In the genomic region with DNA sequence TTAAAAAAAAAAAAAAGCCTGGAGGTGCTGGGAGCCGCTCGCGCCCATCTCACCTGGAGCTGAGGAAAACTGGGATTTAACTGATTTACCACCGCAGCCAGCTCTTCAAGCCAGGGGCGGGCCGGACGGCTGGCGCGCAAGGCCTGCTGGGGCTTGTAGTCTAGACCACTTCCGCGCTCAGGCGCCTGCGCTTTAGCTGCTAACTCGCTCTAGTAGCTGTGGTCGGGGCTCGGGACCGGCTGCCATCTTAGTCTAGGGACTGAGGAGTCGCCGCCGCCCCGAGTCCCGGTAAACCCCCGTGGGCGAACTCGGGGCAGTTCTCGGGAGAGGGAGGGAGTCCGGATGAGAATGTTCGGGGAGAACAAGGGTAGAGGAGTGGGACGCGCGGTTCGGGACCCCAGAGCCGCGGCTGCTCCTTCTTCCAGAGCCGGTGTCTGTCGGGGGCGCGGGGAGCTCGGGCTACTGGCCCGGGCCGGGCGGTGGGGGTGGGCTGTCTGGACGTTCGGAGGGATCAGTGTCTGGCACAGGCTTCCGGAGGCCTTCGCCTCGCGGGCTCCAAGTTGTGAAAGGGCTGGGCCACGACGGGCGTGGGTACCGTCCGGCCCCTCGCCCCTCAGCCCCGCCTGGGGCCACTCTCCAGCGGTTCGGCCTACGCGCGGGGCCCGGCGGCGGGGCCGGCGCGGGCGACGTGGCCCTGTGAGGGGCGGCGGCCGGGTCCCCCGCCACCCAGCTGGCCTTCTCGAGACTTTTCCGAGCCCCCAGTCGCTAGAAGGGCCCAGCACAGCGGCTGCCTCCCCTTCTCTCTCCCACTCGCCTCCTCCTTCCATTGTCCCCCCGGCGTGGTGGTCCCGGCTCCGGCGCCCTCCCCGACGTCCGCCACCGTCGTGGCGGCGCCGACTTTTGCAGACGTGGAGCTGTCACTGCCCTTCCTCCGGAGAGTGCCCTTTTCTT, we compare ENCODE assay signal across 8 cellular contexts. TPM values are rescaled to one million over a fixed set of nuclear protein-coding genes. Genes with fewer than 3 reads are reported as not detected.
DNase-seq lines count a peak whose midpoint lies in the region; ATAC-seq and TF ChIP-seq lines count a peak whose summit lies in the region.

A gene (plus strand): TSS at position 212 of the 951 bp plus-strand sequence. CDS start 30,539 bp downstream, outside the sequence.

- H3K4me1 Mint-ChIP-seq in activated naive CD4-positive, alpha-beta T cell treated with anti-CD3 and anti-CD28 coated beads for 36 hours (ENCODE audit: low read depth) = peaks cover 34% of the 10 kb centered on the region

- peak within 1 kb of the TSS; percentile 88 to 99 (median 95) for H3K27ac ChIP-seq in gastroesophageal sphincter

- POLR2A ChIA-PET in HEK293T (lab: Yijun Ruan, JAX) = interaction anchor here (0.8 to 2.3 kb wide), 15 partner anchors 8 to 172 kb away, joined by 3 to 16 read pairs (median 3); a partner anchor contains a TSS

- H3K4me1 ChIP-seq in gastroesophageal sphincter = peaks cover 3 to 49% (median 26%) of the 10 kb centered on the region in 3 donors

- TF ChIP-seq CTCF in gastroesophageal sphincter (IDR thresholded peaks at IDR 0.05) = no peak

- no peaks in the 10 kb centered on the region for H3K9me3 ChIP-seq in gastroesophageal sphincter

- no peaks in the 10 kb centered on the region for H3K9me3 Mint-ChIP-seq in activated naive CD4-positive, alpha-beta T cell treated with anti-CD3 and anti-CD28 coated beads for 36 hours

- in situ Hi-C loops in SK-MEL-5 (cut with HindIII; ENCODE audit: low pct_unique_long_range_greater_than_20kb, low sequenced_read_pairs) = no loop called here

- H3K27me3 ChIP-seq in gastroesophageal sphincter = peaks cover 3% of the 10 kb centered on the region

- no peak for TF ChIP-seq EP300 in gastroesophageal sphincter (IDR thresholded peaks at IDR 0.05)

- intact Hi-C loops in activated naive CD4-positive, alpha-beta T cell treated with anti-CD3 and anti-CD28 coated beads for 36 hours (cut with micrococcal nuclease) = loop anchor here (1.0 to 2.0 kb wide), 9 partner anchors 42 to 592 kb away; a partner anchor contains a TSS

- peak within 1 kb of the TSS; percentile 97 for H3K4me3 Mint-ChIP-seq in activated naive CD4-positive, alpha-beta T cell treated with anti-CD3 and anti-CD28 coated beads for 36 hours

- CTCF ChIA-PET in HEK293T (lab: Yijun Ruan, JAX) = interaction anchor here (0.9 to 1.5 kb wide), 3 partner anchors 51 to 160 kb away, joined by 3 to 7 read pairs (median 3); no protein-coding TSS in a partner anchor
- CTCF ChIA-PET in activated naive CD4-positive, alpha-beta T cell treated with anti-CD3 and anti-CD28 coated beads for 36 hours (lab: Charles Lee) = interaction anchor here (0.6 to 2.0 kb wide), 4 partner anchors 51 to 406 kb away, joined by 3 to 10 read pairs (median 4); no protein-coding TSS in a partner anchor

- H3K4me3 ChIP-seq in gastroesophageal sphincter = peak within 1 kb of the TSS; percentile 93 to 99

- peak; percentile 73 for DNase-seq in GF-D8 (lab: John Stamatoyannopoulos, UW)
- peak; percentile 95 for DNase-seq in HEK293T (ENCODE audit: extremely low spot score)
- DNase-seq in MV-4-11 (lab: John Stamatoyannopoulos, UW) = peak; percentile 91
- peak; percentile 97 for DNase-seq in SK-MEL-5 (ENCODE audit: low read depth, low spot score)
- peak; percentile 96 for DNase-seq in activated naive CD4-positive, alpha-beta T cell treated with anti-CD3 and anti-CD28 coated beads for 36 hours
- DNase-seq in non-pigmented ciliary epithelial cell (ENCODE audit: low read depth) = peak; percentile 81
- DNase-seq in superior temporal gyrus (ENCODE audit: extremely low spot score) = peak; percentile 97

- no peaks in the 10 kb centered on the region for H3K27me3 Mint-ChIP-seq in activated naive CD4-positive, alpha-beta T cell treated with anti-CD3 and anti-CD28 coated beads for 36 hours (ENCODE audit: low read depth)

- peak within 1 kb of the TSS; percentile 95 for H3K27ac Mint-ChIP-seq in activated naive CD4-positive, alpha-beta T cell treated with anti-CD3 and anti-CD28 coated beads for 36 hours

- peak; percentile 100 for ATAC-seq in gastroesophageal sphincter

- WGBS in gastroesophageal sphincter (ENCODE audit: low coverage in 1 of 2), 2 donors = 0 to 2% methylated on average over 1 to 10 of the region's 92 CpGs

- TF ChIP-seq POLR2A in gastroesophageal sphincter (IDR thresholded peaks at IDR 0.05) = peak; percentile 82 to 89

- H3K36me3 ChIP-seq in gastroesophageal sphincter = no peaks in the 10 kb centered on the region

- H3K36me3 Mint-ChIP-seq in activated naive CD4-positive, alpha-beta T cell treated with anti-CD3 and anti-CD28 coated beads for 36 hours (ENCODE audit: low read depth) = peaks cover 13% of the 10 kb centered on the region

TF ChIP-seq in HEK293T, 16 proteins besides CTCF, POLR2A, EP300 and RAD21:
- no peak for TF ChIP-seq FOXK2 (IDR thresholded peaks at IDR 0.05)
- 0 out of 2 replicates have a peak, but pooled peaks have one; percentile 59 for TF ChIP-seq HDGF (IDR thresholded peaks at IDR 0.05; ENCODE audit: borderline replicate concordance)
- TF ChIP-seq LEF1 (IDR thresholded peaks at IDR 0.05; ENCODE audit: borderline replicate concordance) = 0 out of 2 replicates have a peak, but pooled peaks have one; percentile 53
TF ChIP-seq in HEK293T: peak in this region for 2.

RNA-seq across cellular contexts. Expression of the gene that starts here (rescaled TPM):
- 44.3 and 44.4 TPM in 2 replicates for total RNA-seq in SK-MEL-5 (2014; rRNA removed; shearing (Covaris generic))
- polyA plus RNA-seq in SK-MEL-5 (2015; cell fraction: cytosol; rRNA removed) = 20.0 and 31.2 TPM in 2 replicates
- 22.7 and 28.5 TPM in 2 replicates for polyA plus RNA-seq in SK-MEL-5 (2015; cell fraction: nucleus; rRNA removed)
- total RNA-seq in activated naive CD4-positive, alpha-beta T cell treated with anti-CD3 and anti-CD28 coated beads for 36 hours = 10 to 100 TPM; 35.3 to 40.0 TPM
- 10 to 100 TPM; 59.5 to 75.5 (median 65.1) TPM for total RNA-seq in gastroesophageal sphincter

Comparison
In these comparisons a context has a peak if more than half of its experiments do, and no peak if none do; other contexts are left out.
1. Peak in every context shown above with its lines: DNase-seq, ATAC-seq, H3K4me3 ChIP-seq and H3K27ac ChIP-seq.